In genomic region chr3:12839156-12839555, GRCh38 we compare ENCODE assay signal across 7 cellular contexts. TPM values are rescaled to one million over a fixed set of nuclear protein-coding genes. Genes with fewer than 3 reads are reported as not detected.
DNase-seq lines count a peak whose midpoint lies in the region; ATAC-seq and TF ChIP-seq lines count a peak whose summit lies in the region.
"Not testable (repeated sequence)": the region's sequence is repeated elsewhere in the genome, so short reads cannot be mapped to it uniquely, and the experiment has no call there.

No MANE protein-coding gene starts in this region.

- H2BK15ac ChIP-seq in IMR-90 (ENCODE audit: low read depth, low read length): not testable (repeated sequence)

- H3K4me1 Mint-ChIP-seq in activated T-cell treated with anti-CD3 and anti-CD28 coated beads, Interleukin-2, amount 50 U/mL, for 72 hours (ENCODE audit: low read depth): peaks cover 49% of the 10 kb centered on the region
- H3K4me1 Mint-ChIP-seq in neural progenitor cell: peaks cover 25% of the 10 kb centered on the region

- H4K8ac ChIP-seq in IMR-90 (ENCODE audit: low read depth in 2 of 2, low read length in 2 of 2): not testable (repeated sequence)

- BruUV-seq in IMR-90 (replicated peaks; lab: Mats Ljungman, UMichigan); mammary epithelial cell (replicated peaks; lab: Mats Ljungman, UMichigan): not testable (repeated sequence)

- H2BK20ac ChIP-seq in IMR-90 (ENCODE audit: low read depth, low read length): not testable (repeated sequence)

- peaks cover 51% of the 10 kb centered on the region for H4K20me1 ChIP-seq in DOHH2 (ENCODE audit: control insufficient read depth, insufficient read depth, low read depth, low read length)
- peaks cover 70% of the 10 kb centered on the region for H4K20me1 ChIP-seq in IMR-90 (ENCODE audit: insufficient read depth, low read length)
- H4K20me1 ChIP-seq in mammary epithelial cell (ENCODE audit: insufficient read depth, low read length): peaks cover 21% of the 10 kb centered on the region
- H4K20me1 ChIP-seq in neural progenitor cell (ENCODE audit: low read depth): peaks cover 69% of the 10 kb centered on the region

- not testable (repeated sequence) for H3K27me3 Mint-ChIP-seq in activated T-cell treated with anti-CD3 and anti-CD28 coated beads, Interleukin-2, amount 50 U/mL, for 72 hours (ENCODE audit: low read depth); neural progenitor cell (ENCODE audit: insufficient read depth, low read depth)

- in situ Hi-C loops in IMR-90 (cut with MboI; ENCODE audit: low sequenced_read_pairs); mammary epithelial cell (cut with MboI; ENCODE audit: low sequenced_read_pairs in 2 of 2): not testable (repeated sequence)

- peak overlapping the region; percentile 68 for H3K4me2 ChIP-seq in DOHH2 (ENCODE audit: low read length)
- not testable (repeated sequence) for H3K4me2 ChIP-seq in IMR-90 (ENCODE audit: low read depth, low read length)
- H3K4me2 ChIP-seq in mammary epithelial cell (ENCODE audit: insufficient read depth, low read depth, low read length): peak overlapping the region; percentile 86
- peak overlapping the region; percentile 91 for H3K4me2 ChIP-seq in neural progenitor cell

- peak overlapping the region; percentile 100 for H3K27ac Mint-ChIP-seq in activated T-cell treated with anti-CD3 and anti-CD28 coated beads, Interleukin-2, amount 50 U/mL, for 72 hours
- not testable (repeated sequence) for H3K27ac Mint-ChIP-seq in neural progenitor cell

- H3K23ac ChIP-seq in IMR-90 (ENCODE audit: low read depth, low read length): 0 out of 2 replicates have a peak overlapping the region, but pooled peaks have one; percentile 70

- not testable (repeated sequence) for H2AK5ac ChIP-seq in IMR-90 (ENCODE audit: low read depth, low read length)

- TF ChIP-seq POLR2A in IMR-90 (IDR thresholded peaks at IDR 0.05; ENCODE audit: low read depth, low read length): not testable (repeated sequence)

- not testable (repeated sequence) for H2AK9ac ChIP-seq in IMR-90 (replicated peaks; ENCODE audit: low read depth, low read length, poor library complexity)

- H4K5ac ChIP-seq in IMR-90 (ENCODE audit: low read depth, low read length): not testable (repeated sequence)

- TF ChIP-seq RAD21 in IMR-90 (IDR thresholded peaks at IDR 0.05; ENCODE audit: low read length): not testable (repeated sequence)

- not testable (repeated sequence) for H3K9ac ChIP-seq in IMR-90 (ENCODE audit: low read depth, low read length); SK-N-MC (ENCODE audit: insufficient read length)
- peak overlapping the region; percentile 3 for H3K9ac ChIP-seq in mammary epithelial cell (ENCODE audit: insufficient read depth, low read length)
- peak overlapping the region; percentile 31 for H3K9ac ChIP-seq in neural progenitor cell

- H3K79me1 ChIP-seq in IMR-90 (ENCODE audit: low read depth in 1 of 2, low read length in 2 of 2): peaks cover 30 to 60% of the 10 kb centered on the region in 2 experiments

- not testable (repeated sequence) for H3K27ac ChIP-seq in DOHH2 (ENCODE audit: low read depth, low read length); IMR-90 (ENCODE audit: insufficient read depth, low read length); SK-N-MC; mammary epithelial cell (ENCODE audit: insufficient read depth, low read depth, low read length); neural progenitor cell

- not testable (repeated sequence) for H3K14ac ChIP-seq in IMR-90 (replicated peaks; ENCODE audit: low read depth, low read length)

- CTCF ChIA-PET in IMR-90 (lab: Yijun Ruan, JAX); mammary epithelial cell (lab: Charles Lee; ENCODE audit: low non-redundant PET): not testable (repeated sequence)

- not testable (repeated sequence) for ATAC-seq in IMR-90 (ENCODE audit: low read depth); activated T-cell treated with anti-CD3 and anti-CD28 coated beads, Interleukin-2, amount 50 U/mL, for 72 hours (replicated peaks in 1 of 2)

- H3K9me1 ChIP-seq in IMR-90 (ENCODE audit: insufficient read depth, low read length): peaks cover 18% of the 10 kb centered on the region

- not testable (repeated sequence) for H3K27me3 ChIP-seq in DOHH2 (ENCODE audit: control insufficient read depth, low read length); IMR-90 (ENCODE audit: control insufficient read depth, insufficient read depth, low read length); mammary epithelial cell (ENCODE audit: insufficient read depth, low read length); neural progenitor cell

- dilution Hi-C loops in IMR-90 (cut with HindIII; ENCODE audit: low sequenced_read_pairs, unreplicated experiment); mammary epithelial cell (cut with HindIII; ENCODE audit: low sequenced_read_pairs): not testable (repeated sequence)

- H3K9me2 ChIP-seq in DOHH2 (replicated peaks; ENCODE audit: control insufficient read depth, low read length): not testable (repeated sequence)

- H3K36me3 Mint-ChIP-seq in activated T-cell treated with anti-CD3 and anti-CD28 coated beads, Interleukin-2, amount 50 U/mL, for 72 hours (ENCODE audit: insufficient read depth in 2 of 2): peaks cover 34 to 58% of the 10 kb centered on the region in 2 donors
- peaks cover 44% of the 10 kb centered on the region for H3K36me3 Mint-ChIP-seq in neural progenitor cell

- not testable (repeated sequence) for H2BK120ac ChIP-seq in IMR-90 (ENCODE audit: low read depth, low read length)

- H3F3A ChIP-seq in DOHH2 (ENCODE audit: control insufficient read depth, insufficient read depth) (peaks cover 60% of the 10 kb centered on the region), neural progenitor cell (ENCODE audit: low read depth) (peaks cover 43% of the 10 kb centered on the region)

- H2BK5ac ChIP-seq in IMR-90 (ENCODE audit: low read depth, low read length, poor library complexity, severe bottlenecking): not testable (repeated sequence)

- not testable (repeated sequence) for H2AFZ ChIP-seq in IMR-90 (replicated peaks; ENCODE audit: low read length, poor library complexity); mammary epithelial cell (ENCODE audit: low read depth, low read length); neural progenitor cell (replicated peaks)

- H3K36me3 ChIP-seq in DOHH2 (ENCODE audit: control insufficient read depth, low read length) (peaks cover 71% of the 10 kb centered on the region), IMR-90 (ENCODE audit: control insufficient read depth, insufficient read depth, low read length) (peaks cover 52% of the 10 kb centered on the region), SK-N-MC (ENCODE audit: insufficient read depth, low read length) (peaks cover 65% of the 10 kb centered on the region), mammary epithelial cell (ENCODE audit: insufficient read depth, low read length) (peaks cover 32% of the 10 kb centered on the region), neural progenitor cell (peaks cover 23% of the 10 kb centered on the region)

- DNase-seq in IMR-90; SK-N-MC (ENCODE audit: low read depth, low spot score); activated T-cell treated with anti-CD3 and anti-CD28 coated beads, Interleukin-2, amount 50 U/mL, for 72 hours; mammary epithelial cell; neural progenitor cell (ENCODE audit: low spot score): not testable (repeated sequence)

- WGBS in IMR-90 (ENCODE audit: extremely low coverage in 2 of 2, insufficient read length in 1 of 2), 2 experiments: 80% methylated on average over 1 of the region's 6 CpGs; no CpG with 5 or more reads in 1 of the 2 experiments
- WGBS in mammary epithelial cell (ENCODE audit: low coverage, missing lambda C conversion rate): 76% methylated on average over 6 of the region's 6 CpGs

- H3K9me3 ChIP-seq in DOHH2 (ENCODE audit: control insufficient read depth, insufficient read depth, low read length); IMR-90 (ENCODE audit: control insufficient read depth, insufficient read depth, low read length); SK-N-MC (ENCODE audit: low read depth, low read length); mammary epithelial cell (replicated peaks; ENCODE audit: insufficient read depth, low read length); iPS-18c (ENCODE audit: control insufficient read depth, insufficient read depth, low read length); neural progenitor cell (ENCODE audit: low read depth): not testable (repeated sequence)

- peak overlapping the region; percentile 93 for H3K4me3 ChIP-seq in DOHH2 (ENCODE audit: low read length)
- H3K4me3 ChIP-seq in IMR-90 (ENCODE audit: insufficient read depth, low read depth, low read length): not testable (repeated sequence)
- H3K4me3 ChIP-seq in SK-N-MC: peak overlapping the region; percentile 82
- H3K4me3 ChIP-seq in mammary epithelial cell (replicated peaks in 1 of 3; ENCODE audit: insufficient read depth in 1 of 3, low read depth in 2 of 3, low read length in 3 of 3): peak overlapping the region in 1 of 3 experiments; percentile 89
- H3K4me3 ChIP-seq in iPS-18c (ENCODE audit: insufficient read depth, low read depth, low read length): peak overlapping the region; percentile 22
- H3K4me3 ChIP-seq in neural progenitor cell: peak overlapping the region; percentile 86

- H3K79me2 ChIP-seq in DOHH2 (ENCODE audit: control insufficient read depth, low read length) (peaks cover 53% of the 10 kb centered on the region), mammary epithelial cell (ENCODE audit: insufficient read depth, low read length) (peaks cover 70% of the 10 kb centered on the region), neural progenitor cell (ENCODE audit: low read depth) (peaks cover 54% of the 10 kb centered on the region)

- peak overlapping the region; percentile 92 to 97 for H3K4me3 Mint-ChIP-seq in activated T-cell treated with anti-CD3 and anti-CD28 coated beads, Interleukin-2, amount 50 U/mL, for 72 hours
- peak overlapping the region; percentile 97 for H3K4me3 Mint-ChIP-seq in neural progenitor cell

- not testable (repeated sequence) for TF ChIP-seq CTCF in DOHH2 (IDR thresholded peaks at IDR 0.05; ENCODE audit: low read depth, low read length, poor library complexity, severe bottlenecking); IMR-90 (conservative IDR thresholded peaks at IDR 0.05; ENCODE audit: low read depth, low read length); mammary epithelial cell (conservative IDR thresholded peaks at IDR 0.05 in 1 of 2, IDR thresholded peaks at IDR 0.05 in 1 of 2; ENCODE audit: extremely low read depth in 1 of 2, insufficient read depth in 1 of 2, low read depth in 1 of 2, low read length in 2 of 2); neural progenitor cell (IDR thresholded peaks at IDR 0.05)

- H4K91ac ChIP-seq in IMR-90 (ENCODE audit: insufficient read depth, low read depth, low read length): not testable (repeated sequence)

- H3K9me3 Mint-ChIP-seq in activated T-cell treated with anti-CD3 and anti-CD28 coated beads, Interleukin-2, amount 50 U/mL, for 72 hours; neural progenitor cell: not testable (repeated sequence)

- intact Hi-C loops in IMR-90 (cut with micrococcal nuclease); mammary epithelial cell (cut with micrococcal nuclease): not testable (repeated sequence)

- not testable (repeated sequence) for H3K18ac ChIP-seq in IMR-90 (ENCODE audit: low read depth, low read length)

- H3K4me1 ChIP-seq in DOHH2 (ENCODE audit: control insufficient read depth, low read length): peaks cover 39% of the 10 kb centered on the region
- H3K4me1 ChIP-seq in IMR-90 (ENCODE audit: control insufficient read depth, insufficient read depth, low read length): peaks cover 13% of the 10 kb centered on the region
- peaks cover 23% of the 10 kb centered on the region for H3K4me1 ChIP-seq in mammary epithelial cell (ENCODE audit: insufficient read depth, low read length)
- peaks cover 31% of the 10 kb centered on the region for H3K4me1 ChIP-seq in neural progenitor cell

- not testable (repeated sequence) for H3K4ac ChIP-seq in IMR-90 (ENCODE audit: low read depth, low read length)

- POLR2A ChIA-PET in IMR-90 (lab: Charles Lee; ENCODE audit: unreplicated experiment): not testable (repeated sequence)

- not testable (repeated sequence) for H3K56ac ChIP-seq in IMR-90 (ENCODE audit: extremely low read depth, insufficient read depth, low read length)

RNA-seq across cellular contexts. Expression of gene RPL32, which starts 2.2 kb away (rescaled TPM):
- total RNA-seq in IMR-90 (2012; rRNA removed) (566 and 644 TPM in 2 replicates), mammary epithelial cell (1,000 to 10,000 TPM in 1 of 2 donors, 100 to 1,000 TPM in 1; 686 to 1,631 TPM), neural progenitor cell (ENCODE audit: low replicate concordance) (1,028 and 2,309 TPM in 2 replicates)
- polyA plus RNA-seq in IMR-90 (2012; rRNA removed) (1,856 and 2,352 TPM in 2 replicates), mammary epithelial cell (2,092 TPM)
- 1,242 and 1,359 TPM in 2 replicates for polyA plus RNA-seq in IMR-90 (2012; cell fraction: cytosol; rRNA removed)
- polyA plus RNA-seq in IMR-90 (2012; cell fraction: nucleus; rRNA removed; ENCODE audit: low replicate concordance): 275 and 638 TPM in 2 replicates
- 1,000 to 10,000 TPM; 2,781 to 2,931 TPM for total RNA-seq in activated T-cell treated with anti-CD3 and anti-CD28 coated beads, Interleukin-2, amount 50 U/mL, for 72 hours
- 770 TPM for polyA minus RNA-seq in mammary epithelial cell

RNA-seq across cellular contexts. Expression of gene CAND2, which starts 42.7 kb away (rescaled TPM):
- 2.5 and 2.9 TPM in 2 replicates for total RNA-seq in IMR-90 (2012; rRNA removed)
- 4.9 and 5.7 TPM in 2 replicates for polyA plus RNA-seq in IMR-90 (2012; rRNA removed)
- polyA plus RNA-seq in IMR-90 (2012; cell fraction: cytosol; rRNA removed): 4.3 and 7.4 TPM in 2 replicates
- polyA plus RNA-seq in IMR-90 (2012; cell fraction: nucleus; rRNA removed; ENCODE audit: low replicate concordance): 11.5 and 21.5 TPM in 2 replicates
- total RNA-seq in activated T-cell treated with anti-CD3 and anti-CD28 coated beads, Interleukin-2, amount 50 U/mL, for 72 hours: 1 to 10 TPM; 1.2 to 1.8 TPM
- total RNA-seq in mammary epithelial cell: 1 to 10 TPM in 1 of 2 donors, under 1 TPM in 1; 0.42 to 1.7 TPM
- polyA plus RNA-seq in mammary epithelial cell: 0.19 TPM
- polyA minus RNA-seq in mammary epithelial cell: not detected
- 2.4 and 6.9 TPM in 2 replicates for total RNA-seq in neural progenitor cell (ENCODE audit: low replicate concordance)
